8 cellular contexts compared by ENCODE assay signal in genomic region chr10:73879296-73880173, GRCh38. TPM values are rescaled to one million over a fixed set of nuclear protein-coding genes. Genes with fewer than 3 reads are reported as not detected.
DNase-seq lines count a peak whose midpoint lies in the region; ATAC-seq and TF ChIP-seq lines count a peak whose summit lies in the region.

No MANE protein-coding gene starts in this region.

- peaks cover 6% of the 10 kb centered on the region; the same call in 1 of the 2 replicates for H3F3A ChIP-seq in MM.1S (ENCODE audit: insufficient read depth, low read length)

- H3K27me3 Mint-ChIP-seq in activated naive CD8-positive, alpha-beta T cell = no peaks in the 10 kb centered on the region

- H3K36me3 Mint-ChIP-seq in activated naive CD8-positive, alpha-beta T cell = no peaks in the 10 kb centered on the region

- WGBS in heart left ventricle, 4 donors = 15 to 17% (median 15%) methylated on average over 14 of the region's 14 CpGs
- 13% methylated on average over 14 of the region's 14 CpGs for WGBS in aorta, 2 donors

- no peaks in the 10 kb centered on the region for H3K9me2 ChIP-seq in MM.1S (replicated peaks; ENCODE audit: insufficient read depth, low read length)

- H3K4me3 ChIP-seq in GM06990 (replicated peaks; ENCODE audit: low read depth, low read length) (no peak overlapping the region), H7 (ENCODE audit: insufficient read depth, low read depth, low read length) (no peak overlapping the region), MM.1S (ENCODE audit: low read length) (no peak overlapping the region), heart left ventricle (peak overlapping the region in 1 of 12 donors; percentile 1), aorta (ENCODE audit: low read length in 2 of 2) (no peak overlapping the region)

- no peak overlapping the region for H3K27ac ChIP-seq in MM.1S (ENCODE audit: low read length)
- peak overlapping the region in 1 of 12 donors; percentile 6 for H3K27ac ChIP-seq in heart left ventricle
- peak overlapping the region in 1 of 2 donors; percentile 14 for H3K27ac ChIP-seq in aorta (ENCODE audit: low read depth in 1 of 2, low read length in 2 of 2)

- H3K36me3 ChIP-seq in GM06990 (ENCODE audit: control insufficient read depth, insufficient read depth, low read length) = no peaks in the 10 kb centered on the region
- H3K36me3 ChIP-seq in H7 (replicated peaks; ENCODE audit: control insufficient read depth, insufficient read depth, low read length) = no peaks in the 10 kb centered on the region
- no peaks in the 10 kb centered on the region for H3K36me3 ChIP-seq in MM.1S (replicated peaks; ENCODE audit: insufficient read depth, low read length)
- H3K36me3 ChIP-seq in heart left ventricle = no peaks in the 10 kb centered on the region
- H3K36me3 ChIP-seq in aorta (ENCODE audit: control insufficient read depth in 1 of 2, insufficient read depth in 2 of 2, low read length in 1 of 2) = no peaks in the 10 kb centered on the region

- H3K4me1 Mint-ChIP-seq in activated naive CD8-positive, alpha-beta T cell (ENCODE audit: low read depth) = peaks cover 32% of the 10 kb centered on the region

- H3K79me2 ChIP-seq in MM.1S (ENCODE audit: low read length) = no peaks in the 10 kb centered on the region

- H3K9me3 ChIP-seq in MM.1S (replicated peaks; ENCODE audit: insufficient read depth, low read length) (no peaks in the 10 kb centered on the region), heart left ventricle (no peaks in the 10 kb centered on the region), aorta (ENCODE audit: control insufficient read depth, low read length) (no peaks in the 10 kb centered on the region)

- TF ChIP-seq POLR2A in heart left ventricle (IDR thresholded peaks at IDR 0.05) = no peak

- intact Hi-C loops in heart left ventricle (cut with DNase I) = loop anchor here (1.0 to 10.0 kb wide), 4 partner anchors 30 to 355 kb away; a partner anchor contains a TSS
- intact Hi-C loops in aorta (cut with DNase I) = loop anchor here (1.0 to 10.0 kb wide), 3 partner anchors 30 to 235 kb away; no protein-coding TSS in a partner anchor

- H3K4me2 ChIP-seq in MM.1S (ENCODE audit: low read depth, low read length) = peak overlapping the region; percentile 9; the same call in 1 of the 2 replicates

- H3K27me3 ChIP-seq in GM06990 (replicated peaks; ENCODE audit: control insufficient read depth, insufficient read depth, low read length) (no peaks in the 10 kb centered on the region), H7 (ENCODE audit: control insufficient read depth, insufficient read depth, low read length) (no peaks in the 10 kb centered on the region), MM.1S (replicated peaks; ENCODE audit: insufficient read depth, low read length) (no peaks in the 10 kb centered on the region), heart left ventricle (no peaks in the 10 kb centered on the region), aorta (ENCODE audit: control insufficient read depth in 1 of 2, insufficient read depth in 2 of 2, low read length in 1 of 2) (no peaks in the 10 kb centered on the region)

- H3K9me3 Mint-ChIP-seq in activated naive CD8-positive, alpha-beta T cell (ENCODE audit: low read depth) = no peaks in the 10 kb centered on the region

- no peak overlapping the region for H3K9ac ChIP-seq in MM.1S (ENCODE audit: low read length)

- DNase-seq in GM06990 (ENCODE audit: extremely low read depth, insufficient read length) (peak; percentile 84), H7 (peak; percentile 90), MM.1S (peak; percentile 86), SW480 (ENCODE audit: low spot score) (peak; percentile 83), heart left ventricle (peak; percentile 84 to 94 (median 89)), retina (peak; percentile 85), aorta (peak; percentile 93 to 97)

- H4K20me1 ChIP-seq in MM.1S (ENCODE audit: insufficient read depth, low read length) = no peaks in the 10 kb centered on the region

- peaks cover 8% of the 10 kb centered on the region; the same call in 1 of the 2 replicates for H3K4me1 ChIP-seq in MM.1S (ENCODE audit: low read length)
- peaks cover 0 to 21% (median 9%) of the 10 kb centered on the region in 12 donors for H3K4me1 ChIP-seq in heart left ventricle
- peaks cover 2% of the 10 kb centered on the region in 2 donors for H3K4me1 ChIP-seq in aorta (ENCODE audit: control insufficient read depth in 1 of 2, insufficient read depth in 2 of 2, low read length in 2 of 2)

- no peak overlapping the region for H3K4me3 Mint-ChIP-seq in activated naive CD8-positive, alpha-beta T cell

- TF ChIP-seq CTCF in GM06990 (IDR thresholded peaks at IDR 0.05; ENCODE audit: insufficient read depth, low read length, poor library complexity, severe bottlenecking) (peak; percentile 93), MM.1S (IDR thresholded peaks at IDR 0.05; ENCODE audit: low read length) (peak; percentile 98), heart left ventricle (IDR thresholded peaks at IDR 0.05) (peak; percentile 88 to 98 (median 93))

- H2AFZ ChIP-seq in MM.1S (ENCODE audit: low read length) = peak overlapping the region; percentile 73

- H3K27ac Mint-ChIP-seq in activated naive CD8-positive, alpha-beta T cell = peak overlapping the region; percentile 72

- ATAC-seq in heart left ventricle = peak; percentile 79 to 96 (median 92)
- ATAC-seq in aorta (ENCODE audit: low FRiP score) = peak; percentile 92

RNA-seq across cellular contexts. Expression of gene CAMK2G, which starts 5.2 kb away (rescaled TPM):
- 26.6 and 35.9 TPM in 2 replicates for total RNA-seq in H7 (2014; rRNA removed; shearing (Covaris generic))
- 10 to 100 TPM; 10.4 to 18.6 (median 14.7) TPM for total RNA-seq in heart left ventricle
- 10 to 100 TPM in 1 of 2 donors, 1 to 10 TPM in 1; 8.0 to 11.3 TPM for polyA plus RNA-seq in heart left ventricle
- total RNA-seq in aorta = 10 to 100 TPM; 70.6 to 76.7 TPM
- 10 to 100 TPM; 37.1 to 70.9 TPM for polyA plus RNA-seq in aorta

RNA-seq across cellular contexts. Expression of gene PLAU, which starts 31.4 kb away (rescaled TPM):
- 25.4 and 29.5 TPM in 2 replicates for total RNA-seq in H7 (2014; rRNA removed; shearing (Covaris generic))
- total RNA-seq in heart left ventricle (10 to 100 TPM in 5 of 9 donors, 1 to 10 TPM in 4; 7.8 to 68.1 (median 10.3) TPM), aorta (10 to 100 TPM; 33.6 to 35.4 TPM)
- polyA plus RNA-seq in heart left ventricle (10 to 100 TPM in 1 of 2 donors, 1 to 10 TPM in 1; 3.3 to 11.8 TPM), aorta (10 to 100 TPM in 1 of 2 donors, 1 to 10 TPM in 1; 9.6 to 13.6 TPM)
